In the genomic region with DNA sequence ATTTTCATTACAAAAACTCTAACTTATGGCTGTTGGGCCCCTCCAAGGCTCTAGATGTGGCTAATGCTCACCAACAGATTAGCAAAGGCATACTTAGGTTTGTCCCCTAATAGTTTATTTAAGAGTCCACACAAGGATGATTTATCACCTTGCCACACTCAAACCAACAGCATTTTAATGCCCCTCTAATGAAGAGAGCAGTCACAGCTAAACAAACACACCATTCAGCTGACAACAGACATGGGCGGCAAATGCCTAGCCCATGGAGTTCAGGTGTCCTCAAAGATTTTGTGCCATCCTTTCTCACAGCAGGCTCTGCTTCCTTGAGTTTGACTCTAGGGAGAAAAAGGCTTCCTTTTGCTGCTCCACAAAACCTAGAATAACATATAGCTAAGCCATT, we compare ENCODE assay signal across 25 cellular contexts.
"Had no signal": no experiment of that assay in that cellular context is flagged by ENCODE, and none has a peak within 500 bp of the region (broad histone marks: within the 10 kb centered on the region; RNA-seq: fewer than 3 reads in every experiment).

No MANE protein-coding gene starts in this region.

- H3K4me2 ChIP-seq: KMS-11 had no signal

- H3K9ac ChIP-seq: KMS-11 had no signal

- H3K27me3 ChIP-seq: MG63, Peyer's patch had no signal

- H3K4me3 ChIP-seq: breast epithelium, MG63, Peyer's patch had no signal

- DNase-seq: activated CD4-positive, alpha-beta T cell treated with anti-CD3 and anti-CD28 coated beads for 48 hours; activated CD4-positive, alpha-beta T cell treated with anti-CD3 and anti-CD28 coated beads, Interleukin-2, amount 50 U/mL, for 4 hours; activated CD4-positive, CD25-positive, alpha-beta regulatory T cell treated with anti-CD3 and anti-CD28 coated beads, Interleukin-2, amount 50 U/mL, for 72 hours; activated CD8-positive, alpha-beta memory T cell treated with anti-CD3 and anti-CD28 coated beads, Interleukin-2, amount 50 U/mL, for 48 hours; activated CD8-positive, alpha-beta T cell treated with anti-CD3 and anti-CD28 coated beads, Interleukin-2, amount 10 ng/mL, durations not matched to agents 7 days and 5 days; activated naive CD4-positive, alpha-beta T cell treated with anti-CD3 and anti-CD28 coated beads, Interleukin-2, amount 50 U/mL, for 16 hours; activated naive CD8-positive, alpha-beta T cell treated with anti-CD3 and anti-CD28 coated beads, Interleukin-2, amount 10 ng/mL, durations not matched to agents 7 days and 5 days; activated T-cell treated with anti-CD3 and anti-CD28 coated beads, Interleukin-2, amount 50 U/mL, for 1 hour; aorta; MG63; MV-4-11; NCI-H1092 treated with DMSO at 0.1 percent for 48 hours; NCI-H1694 treated with DMSO at 0.1 percent for 48 hours; NCI-H2029 treated with DMSO at 0.1 percent for 48 hours; NCI-H446; NCI-H526; OCI-M1; Peyer's patch; Right ventricle myocardium superior; T-helper 17 cell; T-helper 9 cell had no signal

- H3K4me1 ChIP-seq: breast epithelium, Peyer's patch had no signal

- H3K36me3 ChIP-seq: breast epithelium, MG63, Peyer's patch had no signal

- ATAC-seq: activated CD8-positive, alpha-beta T cell treated with anti-CD3 and anti-CD28 coated beads, Interleukin-2, amount 10 ng/mL, durations not matched to agents 7 days and 5 days; T-helper 17 cell; WTC11 had no signal

- H3K9me3 ChIP-seq: breast epithelium, MG63, Peyer's patch had no signal

- H3K27ac ChIP-seq: breast epithelium, KMS-11, Peyer's patch, RWPE1 had no signal
